Comparison of ENCODE assay signal across 8 cellular contexts in the genomic region with DNA sequence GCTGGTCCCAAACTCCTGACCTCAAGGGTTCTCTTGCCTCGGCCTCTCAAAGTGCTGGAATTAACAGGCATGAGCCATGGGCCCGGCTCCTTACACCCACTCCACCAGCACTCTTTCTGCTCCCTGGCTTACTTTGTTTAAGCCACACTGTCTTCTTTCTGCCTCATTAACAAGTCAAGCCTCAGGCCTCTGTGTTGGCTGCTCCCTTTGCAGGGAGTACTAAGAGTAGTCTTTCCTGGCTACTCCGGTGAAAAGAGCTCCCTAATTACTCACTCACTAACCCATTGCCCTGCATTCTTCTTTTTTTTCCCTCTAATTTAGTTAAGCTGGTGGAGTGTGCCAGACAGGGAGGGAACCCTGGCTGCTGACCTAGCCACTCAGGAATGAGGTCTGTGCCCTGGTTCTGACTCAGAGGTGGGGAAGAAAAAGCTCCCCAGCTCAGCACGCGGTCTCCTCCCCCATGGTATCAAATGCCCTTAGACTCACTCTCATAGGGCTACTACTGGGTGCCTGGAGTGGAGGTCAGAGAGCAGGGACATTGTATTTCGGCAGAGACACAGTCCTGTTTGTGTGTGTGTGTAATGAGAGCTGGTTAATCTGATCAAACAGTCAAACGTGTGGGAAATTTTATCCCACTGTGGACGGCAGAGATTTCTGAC. TPM values are rescaled to one million over a fixed set of nuclear protein-coding genes. Genes with fewer than 3 reads are reported as not detected.
DNase-seq lines count a peak whose midpoint lies in the region; ATAC-seq and TF ChIP-seq lines count a peak whose summit lies in the region.

No MANE protein-coding gene starts in this region.

- H3K4me3 ChIP-seq in fibroblast of villous mesenchyme (ENCODE audit: low read depth, low read length) (no peak overlapping the region), parathyroid adenoma (ENCODE audit: low read depth, low read length) (no peak overlapping the region)

- peak overlapping the region; percentile 90 for H3K27ac ChIP-seq in parathyroid adenoma

- H3K79me2 ChIP-seq in parathyroid adenoma, result no peaks in the 10 kb centered on the region

- no peaks in the 10 kb centered on the region for H3K27me3 Mint-ChIP-seq in activated CD8-positive, alpha-beta memory T cell treated with anti-CD3 and anti-CD28 coated beads, Interleukin-2, amount 10 ng/mL, durations not matched to agents 7 days and 5 days

- TF ChIP-seq CTCF in fibroblast of villous mesenchyme (IDR thresholded peaks at IDR 0.05; ENCODE audit: insufficient read depth, low read depth, low read length) (no peak), parathyroid adenoma (IDR thresholded peaks at IDR 0.05) (no peak)

- H2AFZ ChIP-seq in parathyroid adenoma, result peak overlapping the region; percentile 83

- H3K27me3 ChIP-seq in parathyroid adenoma (ENCODE audit: control insufficient read depth, insufficient read depth, low read length), result no peaks in the 10 kb centered on the region

- no peak overlapping the region for H3K4me3 Mint-ChIP-seq in activated CD8-positive, alpha-beta memory T cell treated with anti-CD3 and anti-CD28 coated beads, Interleukin-2, amount 10 ng/mL, durations not matched to agents 7 days and 5 days

- no peaks in the 10 kb centered on the region for H3K36me3 ChIP-seq in parathyroid adenoma (ENCODE audit: control insufficient read depth, insufficient read depth, low read length)

- peaks cover 9% of the 10 kb centered on the region for H3K4me1 ChIP-seq in parathyroid adenoma

- peak overlapping the region; percentile 50 for H3K4me2 ChIP-seq in parathyroid adenoma (ENCODE audit: low read length)

- H3K9me3 ChIP-seq in parathyroid adenoma (ENCODE audit: control insufficient read depth, low read length), result no peaks in the 10 kb centered on the region

- no peaks in the 10 kb centered on the region for H3K9me3 Mint-ChIP-seq in activated CD8-positive, alpha-beta memory T cell treated with anti-CD3 and anti-CD28 coated beads, Interleukin-2, amount 10 ng/mL, durations not matched to agents 7 days and 5 days (ENCODE audit: low read depth)

- H3K27ac Mint-ChIP-seq in activated CD8-positive, alpha-beta memory T cell treated with anti-CD3 and anti-CD28 coated beads, Interleukin-2, amount 10 ng/mL, durations not matched to agents 7 days and 5 days, result peak overlapping the region; percentile 50

- CTCF ChIA-PET in activated CD8-positive, alpha-beta memory T cell treated with anti-CD3 and anti-CD28 coated beads, Interleukin-2, amount 10 ng/mL, durations not matched to agents 7 days and 5 days (lab: Charles Lee), result interaction anchor here (0.6 to 2.4 kb wide), 4 partner anchors 9 to 48 kb away, joined by 3 to 8 read pairs (median 5); no protein-coding TSS in a partner anchor

- DNase-seq in activated CD8-positive, alpha-beta memory T cell treated with anti-CD3 and anti-CD28 coated beads, Interleukin-2, amount 10 ng/mL, durations not matched to agents 7 days and 5 days, result no peak
- no peak for DNase-seq in activated CD8-positive, alpha-beta memory T cell treated with anti-CD3 and anti-CD28 coated beads for 24 hours
- DNase-seq in SK-N-DZ (ENCODE audit: low spot score), result peak; percentile 86
- peak; percentile 94 for DNase-seq in fibroblast of villous mesenchyme (ENCODE audit: low read depth)
- DNase-seq in COR-L47 (lab: John Stamatoyannopoulos, UW), result no peak
- no peak for DNase-seq in NK-92 (lab: John Stamatoyannopoulos, UW; ENCODE audit: unreplicated experiment)

- H3K9ac ChIP-seq in parathyroid adenoma, result no peak overlapping the region

- no peak for ATAC-seq in activated CD8-positive, alpha-beta memory T cell treated with anti-CD3 and anti-CD28 coated beads, Interleukin-2, amount 10 ng/mL, durations not matched to agents 7 days and 5 days
- no peak for ATAC-seq in GM21381 (IDR thresholded peaks at IDR 0.05; ENCODE audit: unreplicated experiment)

- peaks cover 55% of the 10 kb centered on the region for H3K36me3 Mint-ChIP-seq in activated CD8-positive, alpha-beta memory T cell treated with anti-CD3 and anti-CD28 coated beads, Interleukin-2, amount 10 ng/mL, durations not matched to agents 7 days and 5 days

- peaks cover 68% of the 10 kb centered on the region for H3K4me1 Mint-ChIP-seq in activated CD8-positive, alpha-beta memory T cell treated with anti-CD3 and anti-CD28 coated beads, Interleukin-2, amount 10 ng/mL, durations not matched to agents 7 days and 5 days

RNA-seq across cellular contexts. Expression of a gene that starts 19.8 kb away (rescaled TPM):
- total RNA-seq in activated CD8-positive, alpha-beta memory T cell treated with anti-CD3 and anti-CD28 coated beads, Interleukin-2, amount 10 ng/mL, durations not matched to agents 7 days and 5 days, result 10 to 100 TPM; 43.9 to 47.9 TPM
- polyA plus RNA-seq in SK-N-DZ (2014; cell fraction: cytosol; rRNA removed), result 31.4 and 57.6 TPM in 2 replicates
- 12.0 and 16.9 TPM in 2 replicates for polyA plus RNA-seq in SK-N-DZ (2014; cell fraction: nucleus; rRNA removed)
- total RNA-seq in fibroblast of villous mesenchyme, result 32.2 and 66.9 TPM in 2 replicates

RNA-seq across cellular contexts. Expression of a gene that starts 24.9 kb away (rescaled TPM):
- total RNA-seq in activated CD8-positive, alpha-beta memory T cell treated with anti-CD3 and anti-CD28 coated beads, Interleukin-2, amount 10 ng/mL, durations not matched to agents 7 days and 5 days, result not detected
- not detected in 2 replicates for polyA plus RNA-seq in SK-N-DZ (2014; cell fraction: cytosol; rRNA removed)
- polyA plus RNA-seq in SK-N-DZ (2014; cell fraction: nucleus; rRNA removed), result not detected in 2 replicates
- not detected in 2 replicates for total RNA-seq in fibroblast of villous mesenchyme

RNA-seq across cellular contexts. Expression of a gene that starts 47.5 kb away (rescaled TPM):
- total RNA-seq in activated CD8-positive, alpha-beta memory T cell treated with anti-CD3 and anti-CD28 coated beads, Interleukin-2, amount 10 ng/mL, durations not matched to agents 7 days and 5 days, result 100 to 1,000 TPM; 109 to 147 TPM
- not detected in 2 replicates for polyA plus RNA-seq in SK-N-DZ (2014; cell fraction: cytosol; rRNA removed)
- polyA plus RNA-seq in SK-N-DZ (2014; cell fraction: nucleus; rRNA removed), result not detected in 2 replicates
- total RNA-seq in fibroblast of villous mesenchyme, result not detected in 2 replicates

RNA-seq across cellular contexts. Expression of a gene that starts 53.2 kb away (rescaled TPM):
- 1 to 10 TPM; 9.1 to 9.2 TPM for total RNA-seq in activated CD8-positive, alpha-beta memory T cell treated with anti-CD3 and anti-CD28 coated beads, Interleukin-2, amount 10 ng/mL, durations not matched to agents 7 days and 5 days
- polyA plus RNA-seq in SK-N-DZ (2014; cell fraction: cytosol; rRNA removed), result 18.4 and 19.1 TPM in 2 replicates
- polyA plus RNA-seq in SK-N-DZ (2014; cell fraction: nucleus; rRNA removed), result 31.2 and 49.7 TPM in 2 replicates
- total RNA-seq in fibroblast of villous mesenchyme, result 6.9 and 9.0 TPM in 2 replicates

Comparison
In these comparisons a context has a peak if more than half of its experiments do, and no peak if none do; other contexts are left out.
1. DNase-seq: peak in SK-N-DZ (single experiment) and fibroblast of villous mesenchyme (single experiment); none in activated CD8-positive, alpha-beta memory T cell treated with anti-CD3 and anti-CD28 coated beads, Interleukin-2, amount 10 ng/mL, durations not matched to agents 7 days and 5 days (single experiment), activated CD8-positive, alpha-beta memory T cell treated with anti-CD3 and anti-CD28 coated beads for 24 hours (single experiment), COR-L47 (single experiment) and NK-92 (single experiment).
2. RNA of a gene that starts 47.5 kb away (total RNA-seq): 109 to 147 TPM in activated CD8-positive, alpha-beta memory T cell treated with anti-CD3 and anti-CD28 coated beads, Interleukin-2, amount 10 ng/mL, durations not matched to agents 7 days and 5 days; not detected in fibroblast of villous mesenchyme; every median in the first group is over 100 times any median in the second.